Comparison of ENCODE assay signal across 15 cellular contexts in genomic region chr14:61887628-61888027, GRCh38.
"Had no signal": no experiment of that assay in that cellular context is flagged by ENCODE, and none has a peak within 500 bp of the region (broad histone marks: within the 10 kb centered on the region; RNA-seq: fewer than 3 reads in every experiment).

No MANE protein-coding gene starts in this region.

- ATAC-seq: activated T-cell treated with anti-CD3 and anti-CD28 coated beads, Interleukin-2, amount 50 U/mL, for 72 hours; effector memory CD8-positive, alpha-beta T cell; left colon; right lobe of liver; stimulated activated naive B cell treated with anti-CD40 and anti-IgM and Interleukin-4, amounts not matched to agents 10 μg/mL and 1 μg/mL and 100 μg/mL, for 72 hours had no signal

- H3K4me1 ChIP-seq: ascending aorta, prostate gland, right lobe of liver, tibial nerve had no signal

- H3K27ac ChIP-seq: ascending aorta, prostate gland, right lobe of liver, spleen, tibial nerve had no signal

- H3K36me3 ChIP-seq: ascending aorta, prostate gland, right lobe of liver, spleen, tibial nerve had no signal

- H3K27me3 ChIP-seq: ascending aorta, right lobe of liver, spleen, tibial nerve had no signal

- H3K4me3 ChIP-seq: ascending aorta, prostate gland, right lobe of liver, spleen, tibial nerve had no signal

- DNase-seq: activated CD4-positive, alpha-beta memory T cell treated with anti-CD3 and anti-CD28 coated beads, Interleukin-2, amount 10 ng/mL, durations not matched to agents 7 days and 5 days; activated gamma-delta T cell treated with Interleukin-2 at 50 U/mL for 16 hours; activated naive CD8-positive, alpha-beta T cell treated with anti-CD3 and anti-CD28 coated beads for 36 hours; activated T-cell treated with anti-CD3 and anti-CD28 coated beads, Interleukin-2, amount 50 U/mL, for 72 hours; effector memory CD8-positive, alpha-beta T cell; hippocampal formation; left colon; right lobe of liver; spleen; stimulated activated CD4-positive, alpha-beta T cell treated with anti-CD3 and anti-CD28 coated beads, Interleukin-1b, Interleukin-23, amount 100 ng/mL, for 48 hours; stimulated activated naive B cell treated with anti-CD40 and anti-IgM and Interleukin-4, amounts not matched to agents 10 μg/mL and 1 μg/mL and 100 μg/mL, for 72 hours; T-helper 9 cell had no signal

- H3K9me3 ChIP-seq: ascending aorta, prostate gland, right lobe of liver, tibial nerve had no signal
